ENCODE assay signal across 21 cellular contexts in the genomic region with DNA sequence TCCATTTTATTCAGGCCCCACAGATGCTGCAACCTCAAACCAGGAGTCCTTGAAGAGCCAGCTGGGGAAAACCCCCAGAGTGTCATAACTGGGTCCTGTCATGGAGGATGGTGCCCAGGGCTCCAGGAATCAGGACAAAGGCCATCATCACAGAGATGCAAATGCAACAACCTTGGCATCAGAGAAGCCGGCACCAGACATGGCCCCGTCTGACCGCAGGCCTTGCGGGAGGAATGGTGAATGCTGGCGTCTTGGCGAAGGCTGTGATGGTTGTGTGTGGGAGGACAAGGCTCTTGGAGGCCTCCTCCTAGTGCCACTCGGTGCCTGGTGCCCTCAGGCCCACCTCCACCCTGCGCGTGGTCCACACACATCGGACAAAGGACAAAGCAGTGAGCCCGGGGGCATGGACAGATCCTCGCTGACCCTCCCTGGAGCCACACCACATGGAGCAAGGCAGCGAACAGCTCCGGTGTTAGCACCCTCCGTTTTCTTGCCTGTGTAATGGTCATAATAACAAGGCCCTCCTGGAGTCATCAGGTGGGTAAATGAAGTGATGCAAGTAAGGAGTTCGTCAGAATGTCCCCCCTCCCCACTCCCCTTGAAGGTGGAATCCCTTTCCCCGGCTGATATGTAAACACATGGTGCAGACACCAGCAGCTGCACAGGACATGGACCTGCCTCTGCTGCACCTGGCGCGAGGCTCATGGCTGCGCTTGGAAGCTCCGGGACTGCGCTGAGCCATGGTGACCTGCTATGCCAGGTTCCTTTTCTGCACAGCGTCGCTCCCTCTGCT.
"Had no signal": no experiment of that assay in that cellular context is flagged by ENCODE, and none has a peak within 500 bp of the region (broad histone marks: within the 10 kb centered on the region; RNA-seq: fewer than 3 reads in every experiment).

No MANE protein-coding gene starts in this region.

- H3K4me3 Mint-ChIP-seq: naive B cell, nephron progenitor cell had no signal

- H3K27me3 Mint-ChIP-seq: naive B cell had no signal

- H3K4me1 Mint-ChIP-seq: naive B cell had no signal

- ATAC-seq: esophagus mucosa; gastroesophageal sphincter; lower lobe of right lung; stimulated activated naive CD8-positive, alpha-beta T cell treated with anti-CD3 and anti-CD28 coated beads, Interleukin-15, Interleukin-2, amounts not matched to agents 100 U/mL and 50 U/mL, for 24 hours had no signal

- H3K27ac Mint-ChIP-seq: naive B cell, nephron progenitor cell had no signal

- H3K27me3 ChIP-seq: gastroesophageal sphincter, neutrophil, suprapubic skin, tibial nerve had no signal

- H3K4me1 ChIP-seq: gastroesophageal sphincter, left ventricle myocardium inferior, lower lobe of right lung, suprapubic skin, tibial nerve had no signal

- H3K9me3 ChIP-seq: left ventricle myocardium inferior, neutrophil, suprapubic skin had no signal

- H3K4me3 ChIP-seq: coronary artery, gastroesophageal sphincter, left ventricle myocardium inferior, lower lobe of right lung, suprapubic skin, tibial nerve had no signal

- H3K36me3 Mint-ChIP-seq: naive B cell had no signal

- DNase-seq: caudate nucleus; effector CD8-positive, alpha-beta T cell; foreskin fibroblast; glutamatergic neuron; left ventricle myocardium inferior; lower lobe of right lung; mesenchymal stem cell; midbrain; naive B cell; nephron progenitor cell; posterior cingulate gyrus; right cardiac atrium; small intestine; stimulated activated CD4-positive, alpha-beta T cell treated with anti-CD3 and anti-CD28 coated beads, Interleukin-2, amount 100 ng/mL, for 48 hours; stimulated activated naive CD8-positive, alpha-beta T cell treated with anti-CD3 and anti-CD28 coated beads, Interleukin-15, Interleukin-2, amounts not matched to agents 100 U/mL and 50 U/mL, for 24 hours had no signal

- H3K27ac ChIP-seq: coronary artery, gastroesophageal sphincter, left ventricle myocardium inferior, lower lobe of right lung, neutrophil, suprapubic skin, tibial nerve had no signal

- H3K36me3 ChIP-seq: gastroesophageal sphincter, left ventricle myocardium inferior, lower lobe of right lung, neutrophil, suprapubic skin, tibial nerve had no signal
